Comparison of ENCODE assay signal across 29 cellular contexts in genomic region chr12:67802723-67803122, GRCh38.
"Had no signal": no experiment of that assay in that cellular context is flagged by ENCODE, and none has a peak within 500 bp of the region (broad histone marks: within the 10 kb centered on the region; RNA-seq: fewer than 3 reads in every experiment).

No MANE protein-coding gene starts in this region.

- H3K27ac Mint-ChIP-seq: activated CD8-positive, alpha-beta T cell treated with anti-CD3 and anti-CD28 coated beads for 36 hours; activated naive CD4-positive, alpha-beta T cell treated with anti-CD3 and anti-CD28 coated beads, Interleukin-2, amount 50 U/mL, for 24 hours; activated T-helper 2 cell treated with anti-CD3 and anti-CD28 coated beads, Interferon-gamma antibody, Interleukin-2, Interleukin-4, amounts not matched to agents 10 μg/mL and 5 μg/mL and 100 μg/mL, durations not matched to agents 14 hours and 24 hours and 36 hours; brain; nephron progenitor cell; stimulated activated memory B cell treated with anti-CD40 and anti-IgM and Interleukin-4, amounts not matched to agents 10 μg/mL and 1 μg/mL and 100 μg/mL, for 72 hours had no signal

- H3K27me3 Mint-ChIP-seq: activated CD8-positive, alpha-beta T cell treated with anti-CD3 and anti-CD28 coated beads for 36 hours; activated naive CD4-positive, alpha-beta T cell treated with anti-CD3 and anti-CD28 coated beads, Interleukin-2, amount 50 U/mL, for 24 hours; brain; stimulated activated naive CD8-positive, alpha-beta T cell treated with anti-CD3 and anti-CD28 coated beads, Interleukin-15, amount 100 ng/mL, for 72 hours had no signal

- ATAC-seq: activated CD8-positive, alpha-beta T cell treated with anti-CD3 and anti-CD28 coated beads for 36 hours; left lung; lower lobe of right lung; mucosa of descending colon; right lobe of liver; stimulated activated memory B cell treated with anti-CD40 and anti-IgM and Interleukin-4, amounts not matched to agents 10 μg/mL and 1 μg/mL and 100 μg/mL, for 72 hours; stimulated activated naive CD8-positive, alpha-beta T cell treated with anti-CD3 and anti-CD28 coated beads, Interleukin-15, amount 100 ng/mL, for 72 hours had no signal

- H3K27ac ChIP-seq: coronary artery, dorsolateral prefrontal cortex, left lung, lower lobe of right lung, neutrophil, right lobe of liver, thyroid gland had no signal

- H3K4me3 ChIP-seq: coronary artery, dorsolateral prefrontal cortex, left lung, lower lobe of right lung, mucosa of descending colon, right lobe of liver, thyroid gland had no signal

- H3K9me3 ChIP-seq: left lung, lower lobe of right lung, mucosa of descending colon, neutrophil, right lobe of liver, thyroid gland had no signal

- H3K4me1 ChIP-seq: left lung, lower lobe of right lung, right lobe of liver had no signal

- DNase-seq: activated CD4-positive, alpha-beta T cell treated with anti-CD3 and anti-CD28 coated beads for 1 hour; activated CD4-positive, alpha-beta T cell treated with anti-CD3 and anti-CD28 coated beads, Interleukin-2, amount 50 U/mL, for 1 hour; activated CD8-positive, alpha-beta T cell treated with anti-CD3 and anti-CD28 coated beads for 36 hours; activated T-cell treated with anti-CD3 and anti-CD28 coated beads, Interleukin-2, amount 50 U/mL, for 48 hours; aorta; dorsolateral prefrontal cortex; effector memory CD4-positive, alpha-beta T cell; erythroblast; head of caudate nucleus; hypothalamus; left lung; lower lobe of right lung; mucosa of descending colon; nephron progenitor cell; right lobe of liver; small intestine; stimulated activated CD4-positive, alpha-beta T cell treated with anti-CD3 and anti-CD28 coated beads, Interleukin-1b, Interleukin-23, amount 100 ng/mL, for 48 hours; stimulated activated CD4-positive, alpha-beta T cell treated with anti-CD3 and anti-CD28 coated beads, Interleukin-4, amount 100 ng/mL, for 4 hours; stimulated activated CD8-positive, alpha-beta memory T cell treated with anti-CD3 and anti-CD28 coated beads, Interleukin-4, amount 100 ng/mL, for 48 hours; stimulated activated naive CD8-positive, alpha-beta T cell treated with anti-CD3 and anti-CD28 coated beads, Interleukin-15, amount 100 ng/mL, for 72 hours; T-helper 2 cell; thyroid gland had no signal

- H3K4me3 Mint-ChIP-seq: activated CD8-positive, alpha-beta T cell treated with anti-CD3 and anti-CD28 coated beads for 36 hours; activated naive CD4-positive, alpha-beta T cell treated with anti-CD3 and anti-CD28 coated beads, Interleukin-2, amount 50 U/mL, for 24 hours; brain; nephron progenitor cell; stimulated activated memory B cell treated with anti-CD40 and anti-IgM and Interleukin-4, amounts not matched to agents 10 μg/mL and 1 μg/mL and 100 μg/mL, for 72 hours; stimulated activated naive CD8-positive, alpha-beta T cell treated with anti-CD3 and anti-CD28 coated beads, Interleukin-15, amount 100 ng/mL, for 72 hours had no signal

- H3K36me3 ChIP-seq: left lung, lower lobe of right lung, neutrophil, right lobe of liver, thyroid gland had no signal

- H3K27me3 ChIP-seq: left lung, neutrophil, right lobe of liver, thyroid gland had no signal

- H3K36me3 Mint-ChIP-seq: brain; stimulated activated memory B cell treated with anti-CD40 and anti-IgM and Interleukin-4, amounts not matched to agents 10 μg/mL and 1 μg/mL and 100 μg/mL, for 72 hours had no signal

- FAIRE-seq: islet of Langerhans, small intestine had no signal

- H3K9me3 Mint-ChIP-seq: activated CD8-positive, alpha-beta T cell treated with anti-CD3 and anti-CD28 coated beads for 36 hours; activated naive CD4-positive, alpha-beta T cell treated with anti-CD3 and anti-CD28 coated beads, Interleukin-2, amount 50 U/mL, for 24 hours; activated T-helper 2 cell treated with anti-CD3 and anti-CD28 coated beads, Interferon-gamma antibody, Interleukin-2, Interleukin-4, amounts not matched to agents 10 μg/mL and 5 μg/mL and 100 μg/mL, durations not matched to agents 14 hours and 24 hours and 36 hours; brain; nephron progenitor cell; stimulated activated memory B cell treated with anti-CD40 and anti-IgM and Interleukin-4, amounts not matched to agents 10 μg/mL and 1 μg/mL and 100 μg/mL, for 72 hours; stimulated activated naive CD8-positive, alpha-beta T cell treated with anti-CD3 and anti-CD28 coated beads, Interleukin-15, amount 100 ng/mL, for 72 hours had no signal
